Comparison of ENCODE assay signal across 8 cellular contexts in the genomic region with DNA sequence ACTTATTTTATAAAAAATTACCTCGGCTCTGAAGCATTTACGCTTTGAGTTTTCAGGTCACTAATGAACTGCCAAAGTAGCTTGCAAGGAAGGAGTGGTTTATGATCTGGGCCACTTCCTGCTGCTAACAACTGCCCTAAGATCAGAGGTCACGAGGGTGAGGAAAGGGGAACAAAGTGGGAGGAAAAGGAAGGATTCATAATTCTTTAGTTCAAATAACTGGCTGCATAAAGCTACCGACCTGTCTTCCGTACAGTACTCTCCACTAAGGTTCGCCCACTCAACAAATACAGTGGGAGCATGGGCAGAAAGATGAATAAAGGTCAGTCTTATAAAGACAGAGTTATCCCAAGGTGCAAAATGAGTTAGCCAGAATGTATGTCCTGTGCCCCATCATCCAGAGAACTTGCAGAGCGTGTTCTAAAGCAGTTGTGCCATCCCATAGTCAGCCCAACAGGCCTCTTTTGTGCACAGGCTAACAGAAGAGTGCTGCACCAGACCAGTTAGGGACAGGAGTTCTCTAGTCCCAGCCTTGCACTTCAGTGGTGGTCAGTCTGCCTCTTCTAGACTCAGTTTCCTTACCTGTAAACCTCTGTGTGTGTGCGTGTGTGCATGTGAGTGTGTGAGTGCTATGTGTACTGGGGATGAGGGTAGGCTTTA.
DNase-seq lines count a peak whose midpoint lies in the region; FAIRE-seq and TF ChIP-seq lines count a peak whose summit lies in the region.

No MANE protein-coding gene starts in this region.

- no peak for TF ChIP-seq POLR2A in GM12891 (IDR thresholded peaks at IDR 0.05; ENCODE audit: low read depth, low read length)

- no peaks in the 10 kb centered on the region for H3K27me3 ChIP-seq in HL-60 (ENCODE audit: insufficient read depth, poor library complexity, severe bottlenecking)

- peak overlapping the region; percentile 19 for H3K4me3 Mint-ChIP-seq in nephron progenitor cell

- TF ChIP-seq CTCF in HL-60 (IDR thresholded peaks at IDR 0.05; ENCODE audit: insufficient read depth, low read length) (no peak), nephron progenitor cell (IDR thresholded peaks at IDR 0.05) (no peak)

- peaks cover 2% of the 10 kb centered on the region for H3K27me3 Mint-ChIP-seq in nephron progenitor cell (ENCODE audit: low read depth, poor library complexity)

- H3K9me3 Mint-ChIP-seq in nephron progenitor cell: no peaks in the 10 kb centered on the region

- no peak for DNase-seq in GM12891 (ENCODE audit: insufficient read length, low spot score)
- DNase-seq in HL-60 (ENCODE audit: low read depth in 1 of 2, low spot score in 1 of 2): peak; percentile 57 to 88
- DNase-seq in central memory CD4-positive, alpha-beta T cell: peak; percentile 14
- no peak for DNase-seq in nephron progenitor cell
- no peak for DNase-seq in germinal center (ENCODE audit: low spot score)
- no peak for DNase-seq in stimulated activated CD8-positive, alpha-beta memory T cell treated with anti-CD3 and anti-CD28 coated beads, Interleukin-4, amount 100 ng/mL, for 48 hours
- DNase-seq in DMS79 (lab: John Stamatoyannopoulos, UW): no peak
- no peak for DNase-seq in COLO668 (lab: John Stamatoyannopoulos, UW; ENCODE audit: unreplicated experiment)

- peak overlapping the region; percentile 96 for H3K27ac Mint-ChIP-seq in nephron progenitor cell

- peak overlapping the region; percentile 42 for H3K4me3 ChIP-seq in HL-60 (replicated peaks; ENCODE audit: insufficient read depth, low read length)

- peak overlapping the region; percentile 86 for H3K27ac ChIP-seq in HL-60 (replicated peaks)

- H3K4me1 Mint-ChIP-seq in nephron progenitor cell: peaks cover 70% of the 10 kb centered on the region

- FAIRE-seq in GM12891 (lab: Jason Lieb, UNC): peak; percentile 54

- H3K36me3 Mint-ChIP-seq in nephron progenitor cell (ENCODE audit: low read depth): peaks cover 25% of the 10 kb centered on the region

TF ChIP-seq in GM12891, 5 proteins besides CTCF, POLR2A, EP300 and RAD21:
- no peak for TF ChIP-seq POU2F2 (IDR thresholded peaks at IDR 0.05; ENCODE audit: low read depth, low read length)
- TF ChIP-seq SPI1 (IDR thresholded peaks at IDR 0.05; ENCODE audit: low read depth, low read length): 0 out of 2 replicates have a peak, but pooled peaks have one; percentile 34
- no peak for TF ChIP-seq POLR2AphosphoS5 (IDR thresholded peaks at IDR 0.05; ENCODE audit: low read depth, low read length)
- no peak for TF ChIP-seq PAX5 (IDR thresholded peaks at IDR 0.05; ENCODE audit: insufficient read depth, low read length, severe bottlenecking)

Comparison
In these comparisons a context has a peak if more than half of its experiments do, and no peak if none do; other contexts are left out.
1. DNase-seq: peak in HL-60 (2 of 2) and central memory CD4-positive, alpha-beta T cell (single experiment); none in GM12891 (single experiment), nephron progenitor cell (single experiment), germinal center (single experiment), stimulated activated CD8-positive, alpha-beta memory T cell treated with anti-CD3 and anti-CD28 coated beads, Interleukin-4, amount 100 ng/mL, for 48 hours (single experiment), DMS79 (single experiment) and COLO668 (single experiment).